10 cellular contexts compared by ENCODE assay signal in the genomic region with DNA sequence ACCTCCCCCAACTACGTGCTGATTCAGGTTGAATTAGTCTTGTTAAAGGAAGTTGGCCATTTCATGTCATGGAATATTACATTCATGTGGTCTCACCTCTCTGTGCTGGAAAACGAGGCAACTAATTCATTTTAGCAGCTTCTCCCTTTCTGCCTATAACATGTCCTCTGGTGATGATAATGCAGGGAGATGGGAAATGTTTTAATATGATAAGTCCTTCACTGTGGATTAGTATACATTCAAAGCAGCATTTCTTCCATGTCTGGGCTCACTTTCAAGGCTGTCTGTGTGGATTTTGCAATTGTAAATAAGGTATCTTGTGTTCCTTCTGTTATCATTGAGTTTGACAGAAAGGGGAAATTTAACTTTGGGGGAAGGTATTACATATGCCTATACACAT.
"Had no signal": no experiment of that assay in that cellular context is flagged by ENCODE, and none has a peak within 500 bp of the region (broad histone marks: within the 10 kb centered on the region; RNA-seq: fewer than 3 reads in every experiment).

No MANE protein-coding gene starts in this region.

- DNase-seq: GM23248, GOT3, H7, H9, HCEC 1CT, HFFc6 had no signal

- ATAC-seq: GM23338, HCT116 had no signal

- H3K9ac ChIP-seq: GM23248 had no signal

- H3K4me1 ChIP-seq: HAP-1 had no signal

- FAIRE-seq: H54 had no signal

- H2AFZ ChIP-seq: GM23248, GM23338 had no signal

- H3K4me2 ChIP-seq: GM23338 had no signal

- H3K9me3 ChIP-seq: HAP-1 had no signal

- H3K4me3 ChIP-seq: GM23248, GM23338, HAP-1 had no signal

- H3K27ac ChIP-seq: GM23248 had no signal

- H3K36me3 ChIP-seq: HAP-1 had no signal
